24 cellular contexts compared by ENCODE assay signal in the genomic region with DNA sequence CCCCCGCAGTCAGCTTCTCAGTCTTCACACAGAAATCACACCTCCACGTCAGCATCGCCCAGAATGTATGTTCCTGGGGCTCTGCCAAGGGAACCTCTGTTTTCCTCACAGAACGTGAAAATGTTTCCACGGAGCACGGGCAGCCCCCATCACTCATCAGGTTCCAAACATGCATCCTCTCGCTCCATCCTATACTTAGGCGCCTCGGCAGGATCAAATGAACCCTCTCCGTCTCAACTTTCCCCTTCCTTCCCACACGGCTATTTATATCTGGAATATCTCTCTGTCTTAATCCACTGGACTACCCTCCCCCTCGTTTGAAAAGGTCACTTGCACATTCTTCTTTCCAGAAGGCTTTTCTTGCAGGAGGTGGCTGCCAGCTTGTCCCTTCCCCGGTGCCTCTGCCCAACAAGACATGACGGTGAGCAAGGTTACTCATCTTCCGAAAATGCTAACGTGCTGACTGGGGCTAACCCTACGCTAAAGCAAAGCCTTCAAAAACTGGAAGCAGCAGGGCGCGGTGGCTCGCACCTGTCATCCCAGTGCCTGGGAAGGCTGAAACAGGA. TPM values are rescaled to one million over a fixed set of nuclear protein-coding genes. Genes with fewer than 3 reads are reported as not detected.
DNase-seq lines count a peak whose midpoint lies in the region; ATAC-seq, FAIRE-seq and TF ChIP-seq lines count a peak whose summit lies in the region.
"Had no signal": no experiment of that assay in that cellular context is flagged by ENCODE, and none has a peak within 500 bp of the region (broad histone marks: within the 10 kb centered on the region; RNA-seq: fewer than 3 reads in every experiment).

No MANE protein-coding gene starts in this region.

- H3K79me1 ChIP-seq in H1 (ENCODE audit: low read depth, low read length): peaks cover 9% of the 10 kb centered on the region

- H3K27me3 ChIP-seq in H1 (replicated peaks in 1 of 4; ENCODE audit: control insufficient read depth in 3 of 4, extremely low read depth in 1 of 4, insufficient read depth in 3 of 4, low read length in 3 of 4): no peaks in the 10 kb centered on the region
- H3K27me3 ChIP-seq in spleen (replicated peaks in 1 of 7): no peaks in the 10 kb centered on the region
- H3K27me3 ChIP-seq: brain microvascular endothelial cell, Peyer's patch had no signal

- H2BK5ac ChIP-seq in H1 (ENCODE audit: low read depth, low read length): no peak overlapping the region

- TF ChIP-seq POLR2A in H1 (IDR thresholded peaks at IDR 0.05; ENCODE audit: control extremely low read depth in 1 of 2, low read depth in 2 of 2, low read length in 2 of 2): no peak
- no peak for TF ChIP-seq POLR2A in spleen (IDR thresholded peaks at IDR 0.05)

- H3K36me3 ChIP-seq in HEK293 (ENCODE audit: control insufficient read depth in 2 of 2, insufficient read depth in 1 of 2, low read length in 2 of 2) (no peaks in the 10 kb centered on the region), H1 (ENCODE audit: control insufficient read depth in 2 of 4, insufficient read depth in 4 of 4, low read length in 3 of 4) (no peaks in the 10 kb centered on the region), spleen (no peaks in the 10 kb centered on the region)
- H3K36me3 ChIP-seq: brain microvascular endothelial cell, HAP-1, Peyer's patch had no signal

- H2BK20ac ChIP-seq in H1 (ENCODE audit: low read length): no peak overlapping the region

- 0 out of 2 replicates have a peak overlapping the region, but pooled peaks have one; percentile 71 for H4K8ac ChIP-seq in H1 (ENCODE audit: extremely low read depth, insufficient read depth, low read length)

- H4K91ac ChIP-seq in H1 (replicated peaks; ENCODE audit: insufficient read length, low read length): no peak overlapping the region

- no peak overlapping the region for H2AFZ ChIP-seq in H1 (ENCODE audit: low read length)

- no peak overlapping the region for H3K4me2 ChIP-seq in H1 (ENCODE audit: insufficient read depth in 1 of 2, low read depth in 2 of 2, low read length in 2 of 2)

- H2AK5ac ChIP-seq in H1 (ENCODE audit: low read depth, low read length): 0 out of 2 replicates have a peak overlapping the region, but pooled peaks have one; percentile 39

- peaks cover 7 to 71% of the 10 kb centered on the region in 2 experiments for H3K79me2 ChIP-seq in H1 (ENCODE audit: control insufficient read depth in 1 of 2, insufficient read depth in 2 of 2, low read length in 2 of 2)

- H4K20me1 ChIP-seq in H1 (replicated peaks in 1 of 2; ENCODE audit: control insufficient read depth in 1 of 2, insufficient read depth in 2 of 2, low read length in 2 of 2): peaks cover 4 to 6% of the 10 kb centered on the region in 2 experiments

- WGBS in H1 (ENCODE audit: extremely low coverage in 1 of 2, insufficient coverage in 1 of 2, insufficient read length in 1 of 2, insufficient replicate concordance in 2 of 2, low coverage in 1 of 2, low lambda C conversion rate in 2 of 2, missing lambda C conversion rate in 1 of 2), 2 experiments: 92% methylated on average over 20 of the region's 20 CpGs; no CpG with 5 or more reads in 1 of the 2 experiments
- 81 to 87% (median 84%) methylated on average over 20 of the region's 20 CpGs for WGBS in spleen, 5 donors

- no peaks in the 10 kb centered on the region for H3K9me3 Mint-ChIP-seq in mesothelial cell of epicardium
- H3K9me3 Mint-ChIP-seq in activated CD4-positive, alpha-beta T cell treated with anti-CD3 and anti-CD28 coated beads for 36 hours (ENCODE audit: low read depth): no peaks in the 10 kb centered on the region
- no peaks in the 10 kb centered on the region for H3K9me3 Mint-ChIP-seq in stimulated activated naive CD8-positive, alpha-beta T cell treated with anti-CD3 and anti-CD28 coated beads, Interleukin-15, amount 100 ng/mL, for 72 hours
- H3K9me3 Mint-ChIP-seq: activated CD4-positive, alpha-beta memory T cell treated with anti-CD3 and anti-CD28 coated beads, Interleukin-2, amount 10 ng/mL, durations not matched to agents 7 days and 5 days; activated naive CD4-positive, alpha-beta T cell treated with anti-CD3 and anti-CD28 coated beads, Interleukin-2, amount 50 U/mL, for 24 hours; memory B cell had no signal

- no peak for TF ChIP-seq EP300 in H1 (IDR thresholded peaks at IDR 0.05; ENCODE audit: borderline replicate concordance in 1 of 2, low read depth in 2 of 2, low read length in 2 of 2)

- H3K9ac ChIP-seq in H1 (replicated peaks in 1 of 4; ENCODE audit: extremely low read depth in 1 of 4, low read depth in 3 of 4, low read length in 3 of 4): no peak overlapping the region

- H3K4me1 Mint-ChIP-seq in mesothelial cell of epicardium: peaks cover 47% of the 10 kb centered on the region
- H3K4me1 Mint-ChIP-seq in activated CD4-positive, alpha-beta T cell treated with anti-CD3 and anti-CD28 coated beads for 36 hours: no peaks in the 10 kb centered on the region
- H3K4me1 Mint-ChIP-seq in stimulated activated naive CD8-positive, alpha-beta T cell treated with anti-CD3 and anti-CD28 coated beads, Interleukin-15, amount 100 ng/mL, for 72 hours: no peaks in the 10 kb centered on the region
- H3K4me1 Mint-ChIP-seq: activated CD4-positive, alpha-beta memory T cell treated with anti-CD3 and anti-CD28 coated beads, Interleukin-2, amount 10 ng/mL, durations not matched to agents 7 days and 5 days; activated naive CD4-positive, alpha-beta T cell treated with anti-CD3 and anti-CD28 coated beads, Interleukin-2, amount 50 U/mL, for 24 hours; memory B cell had no signal

- peaks cover 1% of the 10 kb centered on the region for H3K36me3 Mint-ChIP-seq in mesothelial cell of epicardium
- no peaks in the 10 kb centered on the region for H3K36me3 Mint-ChIP-seq in activated CD4-positive, alpha-beta T cell treated with anti-CD3 and anti-CD28 coated beads for 36 hours (ENCODE audit: low read depth)
- H3K36me3 Mint-ChIP-seq: activated naive CD4-positive, alpha-beta T cell treated with anti-CD3 and anti-CD28 coated beads, Interleukin-2, amount 50 U/mL, for 24 hours; memory B cell had no signal

- H3K23ac ChIP-seq in H1 (ENCODE audit: insufficient read length): no peak overlapping the region

- H3K14ac ChIP-seq in H1 (ENCODE audit: insufficient read length): no peak overlapping the region

- no peak overlapping the region for H3K4ac ChIP-seq in H1 (replicated peaks; ENCODE audit: insufficient read length, low read depth, low read length)

- H3K9me3 ChIP-seq in HEK293 (ENCODE audit: control insufficient read depth, insufficient read depth, low read depth, low read length) (no peaks in the 10 kb centered on the region), H1 (ENCODE audit: insufficient read depth in 2 of 2, low read depth in 1 of 2, low read length in 1 of 2) (no peaks in the 10 kb centered on the region), spleen (no peaks in the 10 kb centered on the region)
- H3K9me3 ChIP-seq: HAP-1, Peyer's patch had no signal

- no peak for FAIRE-seq in H1 (lab: Jason Lieb, UNC)

- H3K27me3 Mint-ChIP-seq in mesothelial cell of epicardium (ENCODE audit: low read depth): no peaks in the 10 kb centered on the region
- peaks cover 3% of the 10 kb centered on the region for H3K27me3 Mint-ChIP-seq in activated CD4-positive, alpha-beta T cell treated with anti-CD3 and anti-CD28 coated beads for 36 hours
- H3K27me3 Mint-ChIP-seq in stimulated activated naive CD8-positive, alpha-beta T cell treated with anti-CD3 and anti-CD28 coated beads, Interleukin-15, amount 100 ng/mL, for 72 hours: peaks cover 23% of the 10 kb centered on the region

- H3K27ac ChIP-seq in HEK293 (ENCODE audit: extremely low read depth, low read depth, low read length) (no peak overlapping the region), H1 (ENCODE audit: low read depth, low read length) (no peak overlapping the region), spleen (no peak overlapping the region)
- H3K27ac ChIP-seq: brain microvascular endothelial cell had no signal

- no peak overlapping the region; the same call in 1 of the 2 replicates for H3K18ac ChIP-seq in H1 (ENCODE audit: extremely low read depth, low read length)

- H3K27ac Mint-ChIP-seq in mesothelial cell of epicardium: peak overlapping the region; percentile 89
- H3K27ac Mint-ChIP-seq in activated CD4-positive, alpha-beta T cell treated with anti-CD3 and anti-CD28 coated beads for 36 hours: no peak overlapping the region
- H3K27ac Mint-ChIP-seq in stimulated activated naive CD8-positive, alpha-beta T cell treated with anti-CD3 and anti-CD28 coated beads, Interleukin-15, amount 100 ng/mL, for 72 hours: no peak overlapping the region
- H3K27ac Mint-ChIP-seq: activated CD4-positive, alpha-beta memory T cell treated with anti-CD3 and anti-CD28 coated beads, Interleukin-2, amount 10 ng/mL, durations not matched to agents 7 days and 5 days; activated naive CD4-positive, alpha-beta T cell treated with anti-CD3 and anti-CD28 coated beads, Interleukin-2, amount 50 U/mL, for 24 hours; memory B cell had no signal

- peaks cover 11% of the 10 kb centered on the region for H3K4me1 ChIP-seq in HEK293 (ENCODE audit: control insufficient read depth, insufficient read depth, low read length)
- H3K4me1 ChIP-seq in H1 (replicated peaks in 1 of 4; ENCODE audit: control insufficient read depth in 3 of 4, insufficient read depth in 4 of 4, low read length in 3 of 4): peaks cover 4 to 11% (median 9%) of the 10 kb centered on the region in 4 experiments
- H3K4me1 ChIP-seq in spleen: no peaks in the 10 kb centered on the region
- H3K4me1 ChIP-seq: Peyer's patch had no signal

- H2BK120ac ChIP-seq in H1 (replicated peaks; ENCODE audit: low read depth, low read length): no peak overlapping the region

- TF ChIP-seq RAD21 in H1 (IDR thresholded peaks at IDR 0.05 in 1 of 2, conservative IDR thresholded peaks at IDR 0.05 in 1 of 2; ENCODE audit: low read depth in 2 of 2, low read length in 2 of 2): no peak

- H3K56ac ChIP-seq in H1 (replicated peaks; ENCODE audit: insufficient read length, low read depth, low read length): no peak overlapping the region

- no peak for ATAC-seq in activated CD4-positive, alpha-beta T cell treated with anti-CD3 and anti-CD28 coated beads for 36 hours
- ATAC-seq in HG03565 (IDR thresholded peaks at IDR 0.05; ENCODE audit: unreplicated experiment): no peak
- ATAC-seq in stimulated activated naive CD8-positive, alpha-beta T cell treated with anti-CD3 and anti-CD28 coated beads, Interleukin-15, amount 100 ng/mL, for 72 hours: no peak
- ATAC-seq: sciatic nerve had no signal

- H2BK15ac ChIP-seq in H1 (ENCODE audit: low read length): 0 out of 2 replicates have a peak overlapping the region, but pooled peaks have one; percentile 88

- no peaks in the 10 kb centered on the region for H3K23me2 ChIP-seq in H1 (ENCODE audit: low read depth, low read length)

- H3K4me3 ChIP-seq in HEK293 (ENCODE audit: low read depth, low read length) (no peak overlapping the region), H1 (ENCODE audit: extremely low read depth in 1 of 4, insufficient read depth in 2 of 4, low read depth in 3 of 4, low read length in 4 of 4) (no peak overlapping the region), spleen (no peak overlapping the region)
- H3K4me3 ChIP-seq: HAP-1, Peyer's patch had no signal

- no peak overlapping the region for H2BK12ac ChIP-seq in H1 (ENCODE audit: low read depth, low read length)

- POLR2A ChIA-PET in HEK293 (lab: Yijun Ruan, JAX) (interaction anchor here (0.7 to 2.1 kb wide), 5 partner anchors 7 to 30 kb away, joined by 4 to 11 read pairs (median 8); a partner anchor contains a TSS), H1 (lab: Charles Lee; ENCODE audit: partially characterized antibody) (interaction anchor here (1.7 to 1.8 kb wide), 2 partner anchors 8 to 15 kb away, joined by 4 to 6 read pairs; no protein-coding TSS in a partner anchor)
- POLR2A ChIA-PET in activated CD4-positive, alpha-beta T cell treated with anti-CD3 and anti-CD28 coated beads for 36 hours (lab: Charles Lee): no interaction called here

- intact Hi-C loops in spleen (cut with DNase I; ENCODE audit: low total_unique reads): no loop called here
- intact Hi-C loops in activated CD4-positive, alpha-beta T cell treated with anti-CD3 and anti-CD28 coated beads for 36 hours (cut with DNase I, micrococcal nuclease): no loop called here

- H4K5ac ChIP-seq in H1 (ENCODE audit: insufficient read length, low read depth, low read length): no peak overlapping the region

- DNase-seq in H1 (ENCODE audit: low read depth in 1 of 2, low spot score in 2 of 2) (no peak), mesothelial cell of epicardium (ENCODE audit: low spot score in 2 of 2, unreplicated experiment in 2 of 2) (no peak), spleen (peak; percentile 40), H4 (ENCODE audit: low spot score) (no peak)
- no peak for DNase-seq in activated CD4-positive, alpha-beta T cell treated with anti-CD3 and anti-CD28 coated beads for 36 hours
- no peak for DNase-seq in stimulated activated naive CD8-positive, alpha-beta T cell treated with anti-CD3 and anti-CD28 coated beads, Interleukin-15, amount 100 ng/mL, for 72 hours
- DNase-seq: activated CD4-positive, alpha-beta memory T cell treated with anti-CD3 and anti-CD28 coated beads, Interleukin-2, amount 10 ng/mL, durations not matched to agents 7 days and 5 days; activated T-cell treated with anti-CD3 and anti-CD28 coated beads, Interleukin-2, amount 50 U/mL, for 48 hours; brain microvascular endothelial cell; dermis blood vessel endothelial cell; erythroblast; head of caudate nucleus; Kasumi-1; NCI-H1436 treated with DMSO at 0.1 percent for 48 hours; nucleus accumbens; Peyer's patch; stimulated activated CD4-positive, alpha-beta T cell treated with anti-CD3 and anti-CD28 coated beads, Interleukin-4, amount 100 ng/mL, for 1 hour; SW 1271 had no signal

- TF ChIP-seq CTCF in HEK293 (tag by site-specific recombination; IDR thresholded peaks at IDR 0.05) (no peak), H1 (IDR thresholded peaks at IDR 0.05; ENCODE audit: control extremely low read depth in 1 of 3, insufficient read depth in 1 of 3, low read depth in 1 of 3, low read length in 3 of 3) (no peak), mesothelial cell of epicardium (IDR thresholded peaks at IDR 0.05; ENCODE audit: unreplicated experiment) (no peak), spleen (IDR thresholded peaks at IDR 0.05 in 8 of 11, conservative IDR thresholded peaks at IDR 0.05 in 3 of 11) (no peak)

- H3K4me3 Mint-ChIP-seq in mesothelial cell of epicardium: no peak overlapping the region
- H3K4me3 Mint-ChIP-seq in activated CD4-positive, alpha-beta T cell treated with anti-CD3 and anti-CD28 coated beads for 36 hours: no peak overlapping the region
- H3K4me3 Mint-ChIP-seq in stimulated activated naive CD8-positive, alpha-beta T cell treated with anti-CD3 and anti-CD28 coated beads, Interleukin-15, amount 100 ng/mL, for 72 hours: no peak overlapping the region
- H3K4me3 Mint-ChIP-seq: activated CD4-positive, alpha-beta memory T cell treated with anti-CD3 and anti-CD28 coated beads, Interleukin-2, amount 10 ng/mL, durations not matched to agents 7 days and 5 days; activated naive CD4-positive, alpha-beta T cell treated with anti-CD3 and anti-CD28 coated beads, Interleukin-2, amount 50 U/mL, for 24 hours; memory B cell had no signal

- CTCF ChIA-PET in HEK293 (lab: Yijun Ruan, JAX): interaction anchor here (0.6 to 1.4 kb wide), 5 partner anchors 23 to 84 kb away, joined by 3 to 5 read pairs (median 4); a partner anchor contains a TSS
- CTCF ChIA-PET in H1 (lab: Charles Lee; ENCODE audit: partially characterized antibody): interaction anchor here (0.9 to 4.4 kb wide), 9 partner anchors 8 to 163 kb away, joined by 3 to 20 read pairs (median 4); no protein-coding TSS in a partner anchor
- CTCF ChIA-PET in activated CD4-positive, alpha-beta T cell treated with anti-CD3 and anti-CD28 coated beads for 36 hours (lab: Charles Lee): no interaction called here

RNA-seq across cellular contexts. Expression of a gene that starts 21.6 kb away (rescaled TPM):
- 88.4 and 94.1 TPM in 2 replicates for total RNA-seq in H1 (2021; fragmentation: NEBNext Ultra II Directional; extraction: Animal tissue kit (Norgen Biotek cat#: 25700))
- polyA plus RNA-seq in H1 (2011; rRNA removed) (107 and 205 TPM in 2 replicates), spleen (1 to 10 TPM; 3.9 to 6.6 (median 5.8) TPM)
- 64.0 TPM for polyA plus RNA-seq in H1 (2011; cell fraction: cytosol; rRNA removed)
- polyA plus RNA-seq in H1 (2011; cell fraction: nucleus; rRNA removed): 91.0 TPM
- polyA plus RNA-seq in H1 (2012, experiment 1 of 2): 66.9 to 74.9 TPM (median 72.0 TPM) in 4 replicates
- 66.3 TPM for polyA plus RNA-seq in H1 (2012, experiment 2 of 2)
- polyA plus RNA-seq in H1 (2013, experiment 1 of 2): 53.1 TPM
- 63.6 TPM for polyA plus RNA-seq in H1 (2013, experiment 2 of 2)
- 85.6 and 114 TPM in 2 replicates for polyA minus RNA-seq in H1 (2011; rRNA and poly(A)+ RNA removed)
- polyA minus RNA-seq in H1 (2011; cell fraction: cytosol; rRNA and poly(A)+ RNA removed): 74.2 TPM
- 46.8 TPM for polyA minus RNA-seq in H1 (2011; cell fraction: nucleus; rRNA and poly(A)+ RNA removed)
- total RNA-seq in mesothelial cell of epicardium (99.1 to 107 TPM (median 106 TPM) in 3 replicates), spleen (10 to 100 TPM in 5 of 7 donors, 1 to 10 TPM in 2; 7.2 to 21.4 (median 14.1) TPM)
- 1 to 10 TPM in 1 of 2 experiments, under 1 TPM in 1; 0.93 to 1.4 TPM for total RNA-seq in activated CD4-positive, alpha-beta T cell treated with anti-CD3 and anti-CD28 coated beads for 36 hours
- total RNA-seq in H4 (2014; rRNA removed; shearing (Covaris generic)): 47.1 and 51.8 TPM in 2 replicates

RNA-seq across cellular contexts. Expression of a gene that starts 39.0 kb away (rescaled TPM):
- 17.2 and 17.4 TPM in 2 replicates for total RNA-seq in H1 (2021; fragmentation: NEBNext Ultra II Directional; extraction: Animal tissue kit (Norgen Biotek cat#: 25700))
- polyA plus RNA-seq in H1 (2011; rRNA removed): 13.4 and 13.8 TPM in 2 replicates
- polyA plus RNA-seq in H1 (2011; cell fraction: cytosol; rRNA removed): 14.0 TPM
- 13.2 TPM for polyA plus RNA-seq in H1 (2011; cell fraction: nucleus; rRNA removed)
- 16.6 to 18.0 TPM (median 16.9 TPM) in 4 replicates for polyA plus RNA-seq in H1 (2012, experiment 1 of 2)
- 20.1 TPM for polyA plus RNA-seq in H1 (2012, experiment 2 of 2)
- 11.2 TPM for polyA plus RNA-seq in H1 (2013, experiment 1 of 2)
- polyA plus RNA-seq in H1 (2013, experiment 2 of 2): 11.6 TPM
- polyA minus RNA-seq in H1 (2011; rRNA and poly(A)+ RNA removed): 11.7 and 14.6 TPM in 2 replicates
- 7.2 TPM for polyA minus RNA-seq in H1 (2011; cell fraction: cytosol; rRNA and poly(A)+ RNA removed)
- polyA minus RNA-seq in H1 (2011; cell fraction: nucleus; rRNA and poly(A)+ RNA removed): 18.9 TPM
- 14.9 to 16.3 TPM (median 15.5 TPM) in 3 replicates for total RNA-seq in mesothelial cell of epicardium
- 10 to 100 TPM in 6 of 7 donors, 1 to 10 TPM in 1; 9.7 to 14.3 (median 11.2) TPM for total RNA-seq in spleen
- 1 to 10 TPM; 5.1 to 8.8 (median 7.0) TPM for polyA plus RNA-seq in spleen
- 1 to 10 TPM; 9.4 to 9.8 TPM for total RNA-seq in activated CD4-positive, alpha-beta T cell treated with anti-CD3 and anti-CD28 coated beads for 36 hours
- 34.0 and 36.9 TPM in 2 replicates for total RNA-seq in H4 (2014; rRNA removed; shearing (Covaris generic))
